In genomic region chr2:29452036-29452435, GRCh38 we compare ENCODE assay signal across 28 cellular contexts.
"Had no signal": no experiment of that assay in that cellular context is flagged by ENCODE, and none has a peak within 500 bp of the region (broad histone marks: within the 10 kb centered on the region; RNA-seq: fewer than 3 reads in every experiment).

No MANE protein-coding gene starts in this region.

- DNase-seq: activated effector memory CD4-positive, alpha-beta T cell treated with anti-CD3 and anti-CD28 coated beads, Interleukin-2, amount 50 U/mL, for 16 hours; activated effector memory CD4-positive, alpha-beta T cell treated with Interleukin-2 at 50 U/mL for 16 hours; activated gamma-delta T cell; activated gamma-delta T cell treated with Interleukin-2 at 50 U/mL for 16 hours; activated naive CD4-positive, alpha-beta T cell; activated naive CD4-positive, alpha-beta T cell treated with anti-CD3 and anti-CD28 coated beads for 36 hours; activated naive CD4-positive, alpha-beta T cell treated with anti-CD3 and anti-CD28 coated beads, Interleukin-2, amount 10 ng/mL, durations not matched to agents 7 days and 5 days; activated naive CD4-positive, alpha-beta T cell treated with anti-CD3 and anti-CD28 coated beads, Interleukin-2, amount 50 U/mL, for 16 hours; activated naive CD4-positive, alpha-beta T cell treated with Interleukin-2 at 50 U/mL for 16 hours; activated naive CD8-positive, alpha-beta T cell treated with anti-CD3 and anti-CD28 coated beads for 36 hours; activated naive CD8-positive, alpha-beta T cell treated with anti-CD3 and anti-CD28 coated beads, Interleukin-2, amount 10 ng/mL, durations not matched to agents 7 days and 5 days; activated naive CD8-positive, alpha-beta T cell treated with anti-CD3 and anti-CD28 coated beads, Interleukin-2, amount 50 U/mL, for 24 hours; activated T-cell treated with anti-CD3 and anti-CD28 coated beads, Interleukin-2, amount 50 U/mL, for 1 hour; activated T-cell treated with anti-CD3 and anti-CD28 coated beads, Interleukin-2, amount 50 U/mL, for 24 hours; activated T-cell treated with anti-CD3 and anti-CD28 coated beads, Interleukin-2, amount 50 U/mL, for 4 hours; activated T-cell treated with anti-CD3 and anti-CD28 coated beads, Interleukin-2, amount 50 U/mL, for 48 hours; activated T-cell treated with anti-CD3 and anti-CD28 coated beads, Interleukin-2, amount 50 U/mL, for 72 hours; adrenal gland; amniotic stem cell; amygdala; aorta; body of pancreas; brain microvascular endothelial cell; caudate nucleus; central memory CD4-positive, alpha-beta T cell; cerebellar nuclear complex had no signal

- H3K4me3 ChIP-seq: adrenal gland, ascending aorta, body of pancreas, cardiac muscle cell had no signal

- H3K27ac ChIP-seq: adrenal gland, ascending aorta, body of pancreas, brain microvascular endothelial cell had no signal

- H3K4me1 ChIP-seq: adrenal gland, ascending aorta, body of pancreas had no signal

- H3K27me3 ChIP-seq: adrenal gland, ascending aorta, body of pancreas, brain microvascular endothelial cell, cardiac muscle cell had no signal

- H3K9me3 ChIP-seq: adrenal gland, ascending aorta, body of pancreas had no signal

- H3K36me3 ChIP-seq: adrenal gland, ascending aorta, brain microvascular endothelial cell, cardiac muscle cell had no signal
